ENCODE assay signal across 9 cellular contexts in genomic region chr7:25600521-25600920, GRCh38.
"Had no signal": no experiment of that assay in that cellular context is flagged by ENCODE, and none has a peak within 500 bp of the region (broad histone marks: within the 10 kb centered on the region; RNA-seq: fewer than 3 reads in every experiment).

No MANE protein-coding gene starts in this region.

- FAIRE-seq: HepG2 had no signal

- H3K27ac ChIP-seq: GM23248, HL-60 had no signal

- H3K36me3 Mint-ChIP-seq: IgD-negative memory B cell had no signal

- H3K9ac ChIP-seq: GM23248 had no signal

- DNase-seq: GM23248, GOT3, H7, HFFc6, KG1 had no signal

- H3K4me1 ChIP-seq: HAP-1 had no signal

- H3K4me3 Mint-ChIP-seq: HFFc6, IgD-negative memory B cell had no signal

- H3K4me1 Mint-ChIP-seq: IgD-negative memory B cell had no signal

- H3K4me3 ChIP-seq: GM23248, HAP-1 had no signal

- H3K9me3 ChIP-seq: HAP-1 had no signal

- H2AFZ ChIP-seq: GM23248 had no signal

- H3K36me3 ChIP-seq: HAP-1 had no signal

- H3K27ac Mint-ChIP-seq: HFFc6, IgD-negative memory B cell had no signal
